11 cellular contexts compared by ENCODE assay signal in the genomic region with DNA sequence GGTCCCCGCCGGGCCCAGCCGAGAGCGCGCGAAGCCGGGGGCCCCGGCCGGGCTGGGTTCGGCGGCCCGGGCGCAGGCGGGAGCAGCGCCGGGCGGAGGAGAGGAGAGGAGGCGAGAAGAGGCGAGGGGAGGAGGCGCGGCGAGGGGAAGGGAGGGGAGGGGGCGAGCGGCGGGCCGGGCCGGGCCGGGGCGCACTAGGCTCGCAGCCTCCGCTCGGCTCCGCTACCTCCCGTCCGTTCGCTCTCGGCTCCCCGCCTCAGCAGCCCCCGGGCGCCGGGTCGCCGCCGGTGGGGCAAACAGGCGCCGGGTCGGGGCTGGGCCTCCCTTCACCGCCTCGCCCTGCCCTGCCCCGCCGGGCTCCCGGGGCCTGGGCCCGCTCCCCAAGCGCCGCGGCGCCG. TPM values are rescaled to one million over a fixed set of nuclear protein-coding genes. Genes with fewer than 3 reads are reported as not detected.
A peak's percentile ranks its signal among the peaks of the same experiment; 100 is the strongest.
DNase-seq lines count a peak whose midpoint lies in the region; ATAC-seq, FAIRE-seq and TF ChIP-seq lines count a peak whose summit lies in the region.
"Had no signal": no experiment of that assay in that cellular context is flagged by ENCODE, and none has a peak within 500 bp of the region (broad histone marks: within the 10 kb centered on the region; RNA-seq: fewer than 3 reads in every experiment).

No MANE protein-coding gene starts in this region.

- H3K4me3 ChIP-seq in brain microvascular endothelial cell (ENCODE audit: low read depth, low read length) (peak overlapping the region; percentile 32), stomach (peak overlapping the region; percentile 55 to 64 (median 62))

- H3K27ac ChIP-seq in brain microvascular endothelial cell = no peak overlapping the region
- peak overlapping the region in 2 of 5 donors; percentile 34 to 74 for H3K27ac ChIP-seq in stomach

- WGBS in stomach, 5 donors = 0 to 3% (median 1%) methylated on average over 11 to 53 of the region's 58 CpGs

- intact Hi-C loops in stomach (cut with DNase I; ENCODE audit: low total_unique reads) = no loop called here

- no peak for TF ChIP-seq POLR2A in stomach (IDR thresholded peaks at IDR 0.05)
- no peak for TF ChIP-seq POLR2A in H54 (IDR thresholded peaks at IDR 0.05; ENCODE audit: low read depth, low read length)

- no peak for TF ChIP-seq CTCF in brain microvascular endothelial cell (IDR thresholded peaks at IDR 0.05; ENCODE audit: low read depth, low read length, missing control alignments)
- no peak for TF ChIP-seq CTCF in stomach (IDR thresholded peaks at IDR 0.05)

- H3K27me3 ChIP-seq in brain microvascular endothelial cell (replicated peaks) (peaks cover 23% of the 10 kb centered on the region), stomach (peaks cover 4 to 67% (median 29%) of the 10 kb centered on the region in 3 donors)

- CTCF ChIA-PET in HEK293T (lab: Yijun Ruan, JAX) = no interaction called here

- H3K9me3 ChIP-seq in stomach = no peaks in the 10 kb centered on the region

- FAIRE-seq in H54 (lab: Jason Lieb, UNC) = no peak

- peak; percentile 65 for DNase-seq in HEK293T (ENCODE audit: extremely low spot score)
- no peak for DNase-seq in brain microvascular endothelial cell
- peak; percentile 85 for DNase-seq in iPS-NIHi11 (ENCODE audit: low spot score)
- DNase-seq in stomach = no peak
- DNase-seq in GDM1 (lab: John Stamatoyannopoulos, UW) = no peak
- DNase-seq in H54 (ENCODE audit: insufficient read length, low spot score) = no peak
- no peak for DNase-seq in effector CD4-positive, alpha-beta T cell
- DNase-seq: activated naive CD8-positive, alpha-beta T cell treated with anti-CD3 and anti-CD28 coated beads, Interleukin-2, amount 10 ng/mL, durations not matched to agents 7 days and 5 days; naive B cell; SW 1271 had no signal

- POLR2A ChIA-PET in HEK293T (lab: Yijun Ruan, JAX) = interaction anchor here (0.8 to 1.5 kb wide), 4 partner anchors 15 to 241 kb away, joined by 3 read pairs; partner anchors contain the start of gene PML

- peaks cover 10 to 30% (median 18%) of the 10 kb centered on the region in 4 donors for H3K4me1 ChIP-seq in stomach

- no peak for ATAC-seq in GM18520 (IDR thresholded peaks at IDR 0.05; ENCODE audit: unreplicated experiment)

- in situ Hi-C loops in brain microvascular endothelial cell (cut with HindIII; ENCODE audit: low pct_ligation_motif_present, low sequenced_read_pairs) = no loop called here

- no peak for TF ChIP-seq EP300 in stomach (IDR thresholded peaks at IDR 0.05)

- H3K36me3 ChIP-seq in brain microvascular endothelial cell (replicated peaks) = no peaks in the 10 kb centered on the region
- no peaks in the 10 kb centered on the region for H3K36me3 ChIP-seq in stomach

TF ChIP-seq in HEK293T, 16 proteins besides CTCF, POLR2A, EP300 and RAD21:
- TF ChIP-seq FOXM1 (IDR thresholded peaks at IDR 0.05; ENCODE audit: borderline replicate concordance) (no peak), L3MBTL2 (conservative IDR thresholded peaks at IDR 0.05) (no peak), FOXA1 (IDR thresholded peaks at IDR 0.05) (no peak), ZNF384 (IDR thresholded peaks at IDR 0.05) (no peak), ELF4 (IDR thresholded peaks at IDR 0.05) (no peak), PKNOX1 (IDR thresholded peaks at IDR 0.05) (no peak), SP1 (IDR thresholded peaks at IDR 0.05) (no peak), LEF1 (IDR thresholded peaks at IDR 0.05; ENCODE audit: borderline replicate concordance) (no peak), CTBP1 (IDR thresholded peaks at IDR 0.05; ENCODE audit: borderline replicate concordance) (no peak), NFRKB (IDR thresholded peaks at IDR 0.05) (no peak), HDGF (IDR thresholded peaks at IDR 0.05; ENCODE audit: borderline replicate concordance) (no peak), ARNT (IDR thresholded peaks at IDR 0.05) (no peak), SUZ12 (IDR thresholded peaks at IDR 0.05) (no peak), FOXK2 (IDR thresholded peaks at IDR 0.05) (no peak), BHLHE40 (IDR thresholded peaks at IDR 0.05; ENCODE audit: borderline replicate concordance) (no peak), TARDBP (IDR thresholded peaks at IDR 0.05) (no peak)

RNA-seq across cellular contexts. Expression of gene INSYN1, which starts 0.3 kb away (rescaled TPM):
- total RNA-seq in stomach = 10 to 100 TPM in 2 of 5 donors, 1 to 10 TPM in 2, under 1 TPM in 1; 0.14 to 39.7 (median 9.3) TPM
- 10 to 100 TPM in 1 of 3 donors, 1 to 10 TPM in 2; 2.0 to 11.3 (median 5.6) TPM for polyA plus RNA-seq in stomach
- total RNA-seq: activated naive CD8-positive, alpha-beta T cell treated with anti-CD3 and anti-CD28 coated beads, Interleukin-2, amount 10 ng/mL, durations not matched to agents 7 days and 5 days had no signal

Comparison
In these comparisons a context has a peak if more than half of its experiments do, and no peak if none do; other contexts are left out.
1. DNase-seq: peak in HEK293T (single experiment) and iPS-NIHi11 (single experiment); none in brain microvascular endothelial cell (single experiment), stomach (single experiment), GDM1 (single experiment), H54 (single experiment) and effector CD4-positive, alpha-beta T cell (single experiment).